ENCODE assay signal across 1 cellular context in the genomic region with DNA sequence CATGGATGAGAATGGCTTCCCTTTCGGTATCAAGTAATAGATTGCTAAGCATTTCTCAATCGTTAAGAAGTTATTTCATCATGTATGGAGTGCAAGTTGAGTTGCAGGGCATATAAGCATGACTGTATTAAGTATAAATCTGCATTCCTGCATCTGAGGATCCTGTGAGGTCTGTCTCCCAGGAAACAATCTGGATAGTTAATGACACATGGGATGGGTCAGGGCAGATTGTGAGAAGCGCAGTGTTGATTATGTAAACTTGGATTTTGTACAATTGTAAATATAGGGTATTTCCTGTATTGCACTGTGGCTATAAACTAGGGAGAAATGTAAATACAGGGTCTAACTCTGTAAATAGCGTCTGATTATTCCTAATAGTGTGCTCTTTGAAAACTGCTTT.
TF ChIP-seq lines count a peak whose summit lies in the region.

No MANE protein-coding gene starts in this region.

TF ChIP-seq in IMR-90, 13 proteins besides CTCF, POLR2A, EP300 and RAD21 (continued from another document):
- TF ChIP-seq MAZ (IDR thresholded peaks at IDR 0.05; ENCODE audit: borderline replicate concordance, low read depth, low read length) (no peak), RFX5 (IDR thresholded peaks at IDR 0.05; ENCODE audit: low read depth, low read length) (no peak)
